ENCODE assay signal across 20 cellular contexts in the genomic region with DNA sequence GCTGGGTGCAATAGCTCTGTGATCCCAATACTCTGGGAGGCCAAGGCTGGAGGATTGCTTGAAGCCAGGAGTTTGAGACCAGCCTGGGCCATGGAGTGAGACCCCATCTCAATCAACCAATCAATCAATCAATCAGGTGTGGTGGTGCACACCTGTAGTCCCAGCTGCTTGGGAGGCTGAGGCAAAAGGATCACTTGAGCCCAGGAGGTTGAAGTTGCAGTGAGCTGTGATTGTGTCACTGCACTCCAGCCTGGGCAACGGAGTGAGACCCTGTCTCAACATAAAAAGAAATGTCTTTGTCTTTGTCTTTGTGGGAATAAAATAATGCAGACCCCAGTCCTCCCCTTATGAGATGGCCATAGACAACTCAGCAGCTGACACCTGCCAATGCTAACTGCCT. TPM values are rescaled to one million over a fixed set of nuclear protein-coding genes. Genes with fewer than 3 reads are reported as not detected.
DNase-seq lines count a peak whose midpoint lies in the region; ATAC-seq, FAIRE-seq and TF ChIP-seq lines count a peak whose summit lies in the region.
"Had no signal": no experiment of that assay in that cellular context is flagged by ENCODE, and none has a peak within 500 bp of the region (broad histone marks: within the 10 kb centered on the region; RNA-seq: fewer than 3 reads in every experiment).

No MANE protein-coding gene starts in this region.

- H3K27ac ChIP-seq in astrocyte (ENCODE audit: low read depth, low read length) (no peak overlapping the region), osteoblast (ENCODE audit: low read depth, low read length) (no peak overlapping the region)
- H3K27ac ChIP-seq: 22Rv1, BLaER1, C4-2B had no signal

- H3K4me1 Mint-ChIP-seq in astrocyte (ENCODE audit: low read depth, unreplicated experiment) = no peaks in the 10 kb centered on the region
- H3K4me1 Mint-ChIP-seq: B cell; CD4-positive, CD25-positive, alpha-beta regulatory T cell had no signal

- FAIRE-seq in GM12892 (lab: Jason Lieb, UNC) = peak; percentile 17
- no peak for FAIRE-seq in astrocyte (lab: Jason Lieb, UNC)
- FAIRE-seq: A204.1, G401.6, H54 had no signal

- peak overlapping the region; percentile 26 for H3K4me2 ChIP-seq in astrocyte (ENCODE audit: low read length)
- H3K4me2 ChIP-seq in osteoblast (ENCODE audit: insufficient read depth, low read length) = no peak overlapping the region
- H3K4me2 ChIP-seq: BLaER1 had no signal

- no peak overlapping the region for H2AFZ ChIP-seq in astrocyte (ENCODE audit: low read depth, low read length)
- H2AFZ ChIP-seq in osteoblast (ENCODE audit: low read length) = no peak overlapping the region

- no peaks in the 10 kb centered on the region for H3K4me1 ChIP-seq in astrocyte (ENCODE audit: insufficient read depth, low read length)
- no peaks in the 10 kb centered on the region for H3K4me1 ChIP-seq in osteoblast (ENCODE audit: insufficient read depth, low read length)
- H3K4me1 ChIP-seq: HAP-1 had no signal

- H3K36me3 Mint-ChIP-seq in astrocyte (ENCODE audit: low read depth, unreplicated experiment) = no peaks in the 10 kb centered on the region
- no peaks in the 10 kb centered on the region for H3K36me3 Mint-ChIP-seq in activated naive CD4-positive, alpha-beta T cell treated with anti-CD3 and anti-CD28 coated beads, Interleukin-2, amount 50 U/mL, for 72 hours
- H3K36me3 Mint-ChIP-seq: CD4-positive, CD25-positive, alpha-beta regulatory T cell; CD8-positive, alpha-beta T cell had no signal

- H3K4me3 ChIP-seq in astrocyte (ENCODE audit: insufficient read depth, low read depth, low read length) (no peak overlapping the region), osteoblast (ENCODE audit: insufficient read depth, low read length) (no peak overlapping the region)
- H3K4me3 ChIP-seq: BLaER1, HAP-1 had no signal

- H3K27ac Mint-ChIP-seq in astrocyte (ENCODE audit: unreplicated experiment) = no peak overlapping the region
- no peak overlapping the region for H3K27ac Mint-ChIP-seq in activated naive CD4-positive, alpha-beta T cell treated with anti-CD3 and anti-CD28 coated beads, Interleukin-2, amount 50 U/mL, for 72 hours
- H3K27ac Mint-ChIP-seq: B cell; CD4-positive, CD25-positive, alpha-beta regulatory T cell; CD8-positive, alpha-beta T cell had no signal

- TF ChIP-seq CTCF in astrocyte (IDR thresholded peaks at IDR 0.05; ENCODE audit: insufficient read depth, low read depth, low read length) (no peak), osteoblast (IDR thresholded peaks at IDR 0.05; ENCODE audit: extremely low read depth, low read depth, low read length) (no peak)

- H3K9me3 Mint-ChIP-seq in astrocyte (ENCODE audit: unreplicated experiment) = peaks cover 8% of the 10 kb centered on the region
- H3K9me3 Mint-ChIP-seq in activated naive CD4-positive, alpha-beta T cell treated with anti-CD3 and anti-CD28 coated beads, Interleukin-2, amount 50 U/mL, for 72 hours = peaks cover 0 to 9% of the 10 kb centered on the region in 2 donors
- H3K9me3 Mint-ChIP-seq: CD4-positive, CD25-positive, alpha-beta regulatory T cell; CD8-positive, alpha-beta T cell had no signal

- no peak for ATAC-seq in GM18511 (IDR thresholded peaks at IDR 0.05; ENCODE audit: unreplicated experiment)
- ATAC-seq in activated naive CD4-positive, alpha-beta T cell treated with anti-CD3 and anti-CD28 coated beads, Interleukin-2, amount 50 U/mL, for 72 hours = no peak
- ATAC-seq: CD8-positive, alpha-beta T cell had no signal

- H3K36me3 ChIP-seq in astrocyte (ENCODE audit: insufficient read depth, low read length) (no peaks in the 10 kb centered on the region), osteoblast (ENCODE audit: insufficient read depth, low read length) (no peaks in the 10 kb centered on the region)
- H3K36me3 ChIP-seq: BLaER1, HAP-1 had no signal

- no peak for DNase-seq in GM12892 (ENCODE audit: insufficient read length)
- no peak for DNase-seq in astrocyte (ENCODE audit: low read depth)
- DNase-seq in osteoblast (ENCODE audit: insufficient read length, low spot score, missing footprints) = peak; percentile 51
- no peak for DNase-seq in amniotic stem cell (lab: John Stamatoyannopoulos, UW)
- no peak for DNase-seq in activated naive CD4-positive, alpha-beta T cell treated with anti-CD3 and anti-CD28 coated beads, Interleukin-2, amount 50 U/mL, for 72 hours (ENCODE audit: low spot score in 2 of 2)
- DNase-seq: Caco-2; CD4-positive, CD25-positive, alpha-beta regulatory T cell; CD8-positive, alpha-beta T cell; DMS153; DND-41; GOT3 had no signal

- peaks cover 76% of the 10 kb centered on the region for H3K27me3 Mint-ChIP-seq in astrocyte (ENCODE audit: low read depth, unreplicated experiment)

- H3K9me3 ChIP-seq in astrocyte (ENCODE audit: insufficient read depth, low read depth, low read length) (no peaks in the 10 kb centered on the region), osteoblast (ENCODE audit: low read depth, low read length) (no peaks in the 10 kb centered on the region)
- H3K9me3 ChIP-seq: BLaER1, Caco-2, HAP-1 had no signal

- H3K79me2 ChIP-seq in astrocyte (ENCODE audit: insufficient read depth, low read length) (no peaks in the 10 kb centered on the region), osteoblast (ENCODE audit: insufficient read depth, low read length) (no peaks in the 10 kb centered on the region)

- H3K4me3 Mint-ChIP-seq in astrocyte (ENCODE audit: unreplicated experiment) = no peak overlapping the region
- H3K4me3 Mint-ChIP-seq: B cell; CD4-positive, CD25-positive, alpha-beta regulatory T cell; CD8-positive, alpha-beta T cell had no signal

- H3K27me3 ChIP-seq in astrocyte (ENCODE audit: insufficient read depth, low read length) = peaks cover 10% of the 10 kb centered on the region
- peaks cover 22% of the 10 kb centered on the region for H3K27me3 ChIP-seq in osteoblast (ENCODE audit: insufficient read depth, low read length)
- H3K27me3 ChIP-seq: BLaER1 had no signal

- TF ChIP-seq POLR2A in GM12892 (IDR thresholded peaks at IDR 0.05; ENCODE audit: low read depth, low read length) = no peak

- H3K9ac ChIP-seq in astrocyte (ENCODE audit: low read length) = no peak overlapping the region
- H3K9ac ChIP-seq: BLaER1 had no signal

- H4K20me1 ChIP-seq in astrocyte (ENCODE audit: insufficient read depth, low read length) (no peaks in the 10 kb centered on the region), osteoblast (ENCODE audit: insufficient read depth, low read length) (no peaks in the 10 kb centered on the region)

RNA-seq across cellular contexts. Expression of gene TLE3, which starts 34.9 kb away (rescaled TPM):
- 12.9 TPM for polyA plus RNA-seq in GM12892 (2012; ENCODE audit: missing spikeins)
- 45.4 and 61.0 TPM in 2 replicates for total RNA-seq in astrocyte
- total RNA-seq in osteoblast = 21.5 and 29.7 TPM in 2 replicates
- total RNA-seq in activated naive CD4-positive, alpha-beta T cell treated with anti-CD3 and anti-CD28 coated beads, Interleukin-2, amount 50 U/mL, for 72 hours = 100 to 1,000 TPM in 1 of 2 donors, 10 to 100 TPM in 1; 82.9 to 171 TPM
